16 cellular contexts compared by ENCODE assay signal in the genomic region with DNA sequence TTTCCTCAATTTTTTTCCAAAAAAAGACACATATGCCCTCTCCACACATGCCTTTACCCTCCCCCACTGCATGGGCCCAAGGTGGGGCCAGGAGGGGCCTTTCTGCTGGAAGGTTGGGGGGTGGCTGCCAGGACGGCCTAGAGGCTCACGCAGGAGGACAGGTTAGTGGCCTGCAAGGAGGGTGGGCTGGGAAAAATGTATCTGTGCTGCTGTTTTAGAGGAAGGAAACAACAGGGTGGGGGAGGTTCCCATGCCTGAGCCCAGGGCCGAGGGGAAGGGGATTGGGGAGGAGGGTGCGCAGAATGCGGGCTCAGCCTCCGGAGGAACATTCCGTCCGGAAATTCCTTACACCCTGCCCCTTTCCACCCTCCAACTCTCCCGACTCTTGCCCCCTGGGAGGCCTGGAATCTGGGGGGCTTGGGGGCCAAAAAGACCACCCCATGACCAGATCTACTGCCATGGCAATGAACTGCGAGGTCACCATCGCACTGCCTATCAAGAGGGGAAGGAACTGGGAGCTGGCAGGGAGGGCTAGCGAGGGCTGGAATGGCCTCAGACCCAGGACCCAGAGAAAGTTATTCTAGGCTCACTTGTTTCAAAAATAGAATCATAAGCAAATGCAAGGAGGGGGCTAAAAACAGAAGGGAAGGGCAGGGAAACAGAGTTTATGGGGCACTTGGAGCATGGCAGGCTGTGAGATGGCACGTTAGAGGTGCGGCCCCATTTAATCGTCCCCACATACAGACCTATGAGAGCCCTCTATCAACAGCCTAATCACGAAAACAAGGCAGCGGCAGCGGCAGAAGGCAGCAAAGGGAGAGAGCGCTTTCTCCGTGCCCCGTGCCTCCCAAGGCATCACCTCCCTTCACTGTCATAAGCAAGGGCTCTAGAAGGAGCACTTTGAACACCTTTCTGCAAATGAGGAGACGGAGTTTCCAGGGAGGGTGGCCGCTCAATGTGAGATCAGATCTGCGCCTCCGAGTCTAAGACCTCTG.
DNase-seq lines count a peak whose midpoint lies in the region; ATAC-seq, FAIRE-seq and TF ChIP-seq lines count a peak whose summit lies in the region.
"Had no signal": no experiment of that assay in that cellular context is flagged by ENCODE, and none has a peak within 500 bp of the region (broad histone marks: within the 10 kb centered on the region; RNA-seq: fewer than 3 reads in every experiment).

No MANE protein-coding gene starts in this region.

- H3K27me3 Mint-ChIP-seq in chondrocyte (ENCODE audit: low read depth), result no peaks in the 10 kb centered on the region

- TF ChIP-seq RAD21 in A549 (conservative IDR thresholded peaks at IDR 0.05 in 1 of 2, IDR thresholded peaks at IDR 0.05 in 1 of 2) (no peak), HepG2 (CRISPR knock-in tag; IDR thresholded peaks at IDR 0.05) (no peak)

- H2AFZ ChIP-seq in HepG2 (ENCODE audit: low read length), result no peak overlapping the region

- ATAC-seq in A549, result no peak
- no peak for ATAC-seq in HepG2
- ATAC-seq in gastrocnemius medialis, result peak in 1 of 2 donors; percentile 19
- no peak for ATAC-seq in sciatic nerve
- no peak for ATAC-seq in HG03039 (IDR thresholded peaks at IDR 0.05; ENCODE audit: unreplicated experiment)
- ATAC-seq in GM21825 (IDR thresholded peaks at IDR 0.05; ENCODE audit: unreplicated experiment), result no peak
- ATAC-seq: activated CD8-positive, alpha-beta memory T cell treated with anti-CD3 and anti-CD28 coated beads, Interleukin-2, amount 10 ng/mL, durations not matched to agents 7 days and 5 days; natural killer cell treated with Interleukin-12 subunit alpha and Interleukin-12 subunit beta and Interleukin-15 and Interleukin-18, amount 100 ng/mL, for 72 hours; stimulated activated memory B cell treated with anti-CD40 and anti-IgM and Interleukin-4, amounts not matched to agents 10 μg/mL and 1 μg/mL and 100 μg/mL, for 72 hours had no signal

- H3K4me3 ChIP-seq in A549, result no peak overlapping the region
- no peak overlapping the region for H3K4me3 ChIP-seq in HepG2 (replicated peaks in 1 of 3; ENCODE audit: insufficient read depth in 1 of 3, low read depth in 2 of 3, low read length in 3 of 3)
- H3K4me3 ChIP-seq in gastrocnemius medialis, result peak overlapping the region; percentile 8 to 34 (median 24)

- no TSS peak for BruUV-seq in HepG2 (replicated peaks; lab: Mats Ljungman, UMichigan)

- no peaks in the 10 kb centered on the region for H4K20me1 ChIP-seq in HepG2 (ENCODE audit: insufficient read depth, low read length)

- POLR2A ChIA-PET in A549 (lab: Yijun Ruan, JAX) (no interaction called here), HepG2 (lab: Yijun Ruan, JAX) (no interaction called here)

- H3K79me2 ChIP-seq in HepG2 (ENCODE audit: insufficient read depth, low read length), result no peaks in the 10 kb centered on the region

- no peaks in the 10 kb centered on the region for H3K27me3 ChIP-seq in HepG2 (ENCODE audit: control insufficient read depth in 1 of 2, insufficient read depth in 2 of 2, low read length in 2 of 2)
- H3K27me3 ChIP-seq in gastrocnemius medialis, result no peaks in the 10 kb centered on the region

- peaks cover 19% of the 10 kb centered on the region for H3K36me3 Mint-ChIP-seq in chondrocyte (ENCODE audit: low read depth)
- H3K36me3 Mint-ChIP-seq: activated CD8-positive, alpha-beta memory T cell treated with anti-CD3 and anti-CD28 coated beads, Interleukin-2, amount 10 ng/mL, durations not matched to agents 7 days and 5 days; activated naive CD8-positive, alpha-beta T cell treated with anti-CD3 and anti-CD28 coated beads, Interleukin-2, amount 10 ng/mL, durations not matched to agents 7 days and 5 days; natural killer cell treated with Interleukin-12 subunit alpha and Interleukin-12 subunit beta and Interleukin-15 and Interleukin-18, amount 100 ng/mL, for 72 hours; stimulated activated memory B cell treated with anti-CD40 and anti-IgM and Interleukin-4, amounts not matched to agents 10 μg/mL and 1 μg/mL and 100 μg/mL, for 72 hours had no signal

- DNase-seq in A549 (ENCODE audit: low read depth in 1 of 2, low spot score in 1 of 2) (no peak), chondrocyte (ENCODE audit: low spot score) (no peak), HepG2 (ENCODE audit: low spot score) (no peak), gastrocnemius medialis (no peak), sciatic nerve (ENCODE audit: low spot score) (no peak), superior temporal gyrus (ENCODE audit: extremely low spot score) (no peak)
- DNase-seq: activated CD8-positive, alpha-beta memory T cell treated with anti-CD3 and anti-CD28 coated beads, Interleukin-2, amount 10 ng/mL, durations not matched to agents 7 days and 5 days; activated naive CD8-positive, alpha-beta T cell treated with anti-CD3 and anti-CD28 coated beads, Interleukin-2, amount 10 ng/mL, durations not matched to agents 7 days and 5 days; GOT3; NCI-H1092 treated with DMSO at 0.1 percent for 48 hours; NCI-H524 had no signal

- H3K4me1 ChIP-seq in A549 (peaks cover 43% of the 10 kb centered on the region), HepG2 (ENCODE audit: insufficient read depth, low read length) (peaks cover 68% of the 10 kb centered on the region), gastrocnemius medialis (peaks cover 95 to 97% of the 10 kb centered on the region in 2 donors)

- TF ChIP-seq CTCF in A549 (IDR thresholded peaks at IDR 0.05) (no peak), chondrocyte (IDR thresholded peaks at IDR 0.05) (no peak), HepG2 (CRISPR knock-in tag; IDR thresholded peaks at IDR 0.05) (no peak), gastrocnemius medialis (IDR thresholded peaks at IDR 0.05 in 4 of 5, conservative IDR thresholded peaks at IDR 0.05 in 1 of 5) (no peak)

- TF ChIP-seq EP300 in A549 (IDR thresholded peaks at IDR 0.05) (no peak), HepG2 (IDR thresholded peaks at IDR 0.05; ENCODE audit: low read depth in 2 of 2, low read length in 2 of 2) (no peak), HepG2 (CRISPR knock-in tag; IDR thresholded peaks at IDR 0.05; ENCODE audit: borderline replicate concordance) (no peak)

- in situ Hi-C loops in HepG2 (cut with HindIII; ENCODE audit: extremely low pct_ligation_motif_present, low pct_unique_long_range_greater_than_20kb) (no loop called here), gastrocnemius medialis (cut with MboI; ENCODE audit: low sequenced_read_pairs in 4 of 4) (no loop called here)

- no peak for FAIRE-seq in A549 (lab: Jason Lieb, UNC)
- no peak for FAIRE-seq in HepG2 (lab: Jason Lieb, UNC)
- FAIRE-seq: endometrium had no signal

- peaks cover 85% of the 10 kb centered on the region for H3K4me1 Mint-ChIP-seq in chondrocyte (ENCODE audit: low read depth)
- H3K4me1 Mint-ChIP-seq: activated CD8-positive, alpha-beta memory T cell treated with anti-CD3 and anti-CD28 coated beads, Interleukin-2, amount 10 ng/mL, durations not matched to agents 7 days and 5 days; stimulated activated memory B cell treated with anti-CD40 and anti-IgM and Interleukin-4, amounts not matched to agents 10 μg/mL and 1 μg/mL and 100 μg/mL, for 72 hours had no signal

- H3K9ac ChIP-seq in HepG2 (ENCODE audit: insufficient read depth, low read depth, low read length), result no peak overlapping the region

- H3K4me2 ChIP-seq in A549 (no peak overlapping the region), HepG2 (ENCODE audit: low read depth, low read length) (0 out of 2 replicates have a peak overlapping the region, but pooled peaks have one; percentile 0)

- WGBS in A549 (ENCODE audit: missing lambda C conversion rate), result 85% methylated on average over 25 of the region's 25 CpGs
- WGBS in HepG2 (ENCODE audit: low lambda C conversion rate), result 91% methylated on average over 25 of the region's 25 CpGs

- TF ChIP-seq POLR2A in A549 (IDR thresholded peaks at IDR 0.05; ENCODE audit: low read length) (no peak), HepG2 (IDR thresholded peaks at IDR 0.05; ENCODE audit: insufficient read depth in 1 of 2, low read depth in 2 of 2, low read length in 2 of 2) (no peak), gastrocnemius medialis (IDR thresholded peaks at IDR 0.05) (no peak)

- intact Hi-C loops in HepG2 (cut with micrococcal nuclease; ENCODE audit: unreplicated experiment), result no loop called here
- intact Hi-C loops in gastrocnemius medialis (cut with DNase I; ENCODE audit: low total_unique reads), result no loop called here
- intact Hi-C loops in sciatic nerve (cut with DNase I), result no loop called here

- H3K4me3 Mint-ChIP-seq in chondrocyte (ENCODE audit: unreplicated experiment), result no peak overlapping the region
- H3K4me3 Mint-ChIP-seq: activated CD8-positive, alpha-beta memory T cell treated with anti-CD3 and anti-CD28 coated beads, Interleukin-2, amount 10 ng/mL, durations not matched to agents 7 days and 5 days; activated naive CD8-positive, alpha-beta T cell treated with anti-CD3 and anti-CD28 coated beads, Interleukin-2, amount 10 ng/mL, durations not matched to agents 7 days and 5 days; natural killer cell treated with Interleukin-12 subunit alpha and Interleukin-12 subunit beta and Interleukin-15 and Interleukin-18, amount 100 ng/mL, for 72 hours; stimulated activated memory B cell treated with anti-CD40 and anti-IgM and Interleukin-4, amounts not matched to agents 10 μg/mL and 1 μg/mL and 100 μg/mL, for 72 hours had no signal

- peaks cover 4 to 10% of the 10 kb centered on the region in 2 experiments; a peak in 2 of 5 replicates for H3K36me3 ChIP-seq in HepG2 (replicated peaks in 1 of 2; ENCODE audit: control insufficient read depth in 1 of 2, insufficient read depth in 2 of 2, low read length in 2 of 2)
- no peaks in the 10 kb centered on the region for H3K36me3 ChIP-seq in gastrocnemius medialis

- peak overlapping the region; percentile 68 for H3K27ac Mint-ChIP-seq in chondrocyte (ENCODE audit: unreplicated experiment)
- H3K27ac Mint-ChIP-seq: activated CD8-positive, alpha-beta memory T cell treated with anti-CD3 and anti-CD28 coated beads, Interleukin-2, amount 10 ng/mL, durations not matched to agents 7 days and 5 days; natural killer cell treated with Interleukin-12 subunit alpha and Interleukin-12 subunit beta and Interleukin-15 and Interleukin-18, amount 100 ng/mL, for 72 hours; stimulated activated memory B cell treated with anti-CD40 and anti-IgM and Interleukin-4, amounts not matched to agents 10 μg/mL and 1 μg/mL and 100 μg/mL, for 72 hours had no signal

- no peaks in the 10 kb centered on the region for H3K9me3 Mint-ChIP-seq in chondrocyte (ENCODE audit: low read depth)
- H3K9me3 Mint-ChIP-seq: activated naive CD8-positive, alpha-beta T cell treated with anti-CD3 and anti-CD28 coated beads, Interleukin-2, amount 10 ng/mL, durations not matched to agents 7 days and 5 days; natural killer cell treated with Interleukin-12 subunit alpha and Interleukin-12 subunit beta and Interleukin-15 and Interleukin-18, amount 100 ng/mL, for 72 hours; stimulated activated memory B cell treated with anti-CD40 and anti-IgM and Interleukin-4, amounts not matched to agents 10 μg/mL and 1 μg/mL and 100 μg/mL, for 72 hours had no signal

- CTCF ChIA-PET in A549 (lab: Yijun Ruan, JAX) (interaction anchor here (1.0 to 5.1 kb wide), 5 partner anchors 8 to 82 kb away, joined by 3 to 28 read pairs (median 4); no protein-coding TSS in a partner anchor), HepG2 (lab: Yijun Ruan, JAX; ENCODE audit: low intra/inter-chr PET ratio, low total read pairs) (no interaction called here)

- H3K27ac ChIP-seq in A549, result peak overlapping the region; percentile 13 to 69; a peak in 5 of 6 replicates
- no peak overlapping the region for H3K27ac ChIP-seq in HepG2 (ENCODE audit: extremely low read length, insufficient read depth, low read length)
- peak overlapping the region; percentile 87 to 94 (median 92) for H3K27ac ChIP-seq in gastrocnemius medialis

- H3K9me3 ChIP-seq in A549, result no peaks in the 10 kb centered on the region
- H3K9me3 ChIP-seq in HepG2 (ENCODE audit: low read length), result no peaks in the 10 kb centered on the region
- no peaks in the 10 kb centered on the region for H3K9me3 ChIP-seq in gastrocnemius medialis

Comparison
In these comparisons a context has a peak if more than half of its experiments do, and no peak if none do; other contexts are left out.
1. H3K4me3 ChIP-seq: peak in gastrocnemius medialis (4 of 4); none in A549 (single experiment) and HepG2 (0 of 3).